Comparison of ENCODE assay signal across 8 cellular contexts in genomic region chr16:15427648-15428239, GRCh38. TPM values are rescaled to one million over a fixed set of nuclear protein-coding genes. Genes with fewer than 3 reads are reported as not detected.
DNase-seq lines count a peak whose midpoint lies in the region; ATAC-seq, FAIRE-seq and TF ChIP-seq lines count a peak whose summit lies in the region.

No MANE protein-coding gene starts in this region.

- H3K27ac ChIP-seq in endothelial cell of umbilical vein (ENCODE audit: insufficient read depth, low read depth, low read length) = no peak overlapping the region
- H3K27ac ChIP-seq in naive thymus-derived CD4-positive, alpha-beta T cell (ENCODE audit: low read depth, low read length) = no peak overlapping the region

- no peak overlapping the region for H3K27ac Mint-ChIP-seq in naive thymus-derived CD4-positive, alpha-beta T cell

- H4K20me1 ChIP-seq in endothelial cell of umbilical vein (replicated peaks; ENCODE audit: control insufficient read depth, extremely low read depth, insufficient read depth, low read length) = no peaks in the 10 kb centered on the region

- dilution Hi-C loops in endothelial cell of umbilical vein (cut with MboI; ENCODE audit: extremely low pct_ligation_motif_present, low sequenced_read_pairs) = no loop called here

- H3K9me3 ChIP-seq in endothelial cell of umbilical vein (replicated peaks; ENCODE audit: control insufficient read depth, insufficient read depth, low read length) = no peaks in the 10 kb centered on the region
- H3K9me3 ChIP-seq in naive thymus-derived CD4-positive, alpha-beta T cell (ENCODE audit: control insufficient read depth in 2 of 3, low read length in 3 of 3) = no peaks in the 10 kb centered on the region

- DNase-seq in 8988T (peak; percentile 21), NCI-H69 (lab: John Stamatoyannopoulos, UW) (peak; percentile 59), endothelial cell of umbilical vein (ENCODE audit: low read depth, low spot score) (peak; percentile 82)
- peak; percentile 59 for DNase-seq in activated CD8-positive, alpha-beta memory T cell treated with anti-CD3 and anti-CD28 coated beads, Interleukin-2, amount 50 U/mL, for 4 hours
- peak in 7 of 9 donors; percentile 12 to 42 (median 31) for DNase-seq in naive thymus-derived CD4-positive, alpha-beta T cell
- peak; percentile 3 to 39 (median 18) for DNase-seq in stimulated activated naive CD4-positive, alpha-beta T cell (lab: John Stamatoyannopoulos, UW)

- intact Hi-C loops in endothelial cell of umbilical vein (cut with micrococcal nuclease) = loop anchor here (1.0 to 2.0 kb wide), 6 partner anchors 40 to 767 kb away; partner anchors contain the start of gene MARF1
- intact Hi-C loops in naive thymus-derived CD4-positive, alpha-beta T cell (cut with micrococcal nuclease) = loop anchor here (1.0 to 2.0 kb wide), 6 partner anchors 40 to 699 kb away; partner anchors contain the start of gene MARF1 (in 1 of the 2)

- H3K4me3 Mint-ChIP-seq in naive thymus-derived CD4-positive, alpha-beta T cell = no peak overlapping the region

- no peaks in the 10 kb centered on the region for H3K9me1 ChIP-seq in endothelial cell of umbilical vein (replicated peaks; ENCODE audit: control insufficient read depth, extremely low read depth, insufficient read depth, low read length)

- H2AFZ ChIP-seq in endothelial cell of umbilical vein (ENCODE audit: low read depth, low read length) = peak overlapping the region; percentile 46

- FAIRE-seq in endothelial cell of umbilical vein (lab: Jason Lieb, UNC) = peak; percentile 90

- H3K4me3 ChIP-seq in GM12875 (ENCODE audit: low read depth, low read length) = no peak overlapping the region
- no peak overlapping the region for H3K4me3 ChIP-seq in endothelial cell of umbilical vein (replicated peaks in 1 of 3; ENCODE audit: insufficient read depth in 1 of 3, low read depth in 1 of 3, low read length in 3 of 3)
- H3K4me3 ChIP-seq in naive thymus-derived CD4-positive, alpha-beta T cell (ENCODE audit: low read length) = no peak overlapping the region

- no peaks in the 10 kb centered on the region for H3K9me3 Mint-ChIP-seq in naive thymus-derived CD4-positive, alpha-beta T cell

- no peaks in the 10 kb centered on the region for H3K4me1 ChIP-seq in endothelial cell of umbilical vein (ENCODE audit: control insufficient read depth, extremely low read depth, insufficient read depth, low read length)
- H3K4me1 ChIP-seq in naive thymus-derived CD4-positive, alpha-beta T cell (ENCODE audit: control insufficient read depth in 2 of 2, insufficient read depth in 2 of 2, low read length in 2 of 2) = no peaks in the 10 kb centered on the region

- CTCF ChIA-PET in endothelial cell of umbilical vein (lab: Charles Lee) = interaction anchor here (0.6 to 9.0 kb wide), 53 partner anchors 8 to 328 kb away, joined by 3 to 161 read pairs (median 5); partner anchors contain the start of gene MARF1
- CTCF ChIA-PET in naive thymus-derived CD4-positive, alpha-beta T cell (lab: Charles Lee) = interaction anchor here (0.7 to 1.5 kb wide), 5 partner anchors 163 to 1436 kb away, joined by 3 to 10 read pairs (median 4); no protein-coding TSS in a partner anchor

- no peaks in the 10 kb centered on the region for H3K36me3 Mint-ChIP-seq in naive thymus-derived CD4-positive, alpha-beta T cell

- peaks cover 0 to 4% of the 10 kb centered on the region in 2 experiments for H3K27me3 ChIP-seq in endothelial cell of umbilical vein (ENCODE audit: control insufficient read depth in 2 of 2, insufficient read depth in 2 of 2, low read length in 2 of 2)
- H3K27me3 ChIP-seq in naive thymus-derived CD4-positive, alpha-beta T cell (ENCODE audit: control insufficient read depth in 2 of 2, insufficient read depth in 2 of 2, low read length in 2 of 2) = no peaks in the 10 kb centered on the region

- no peaks in the 10 kb centered on the region for H3K79me2 ChIP-seq in endothelial cell of umbilical vein (ENCODE audit: control insufficient read depth, insufficient read depth, low read length)

- H3K4me2 ChIP-seq in endothelial cell of umbilical vein (ENCODE audit: insufficient read depth, low read length) = peak overlapping the region; percentile 21

- peak overlapping the region; percentile 16 for H3K9ac ChIP-seq in endothelial cell of umbilical vein (replicated peaks; ENCODE audit: extremely low read depth, insufficient read depth, low read length)

- no peaks in the 10 kb centered on the region for H3K36me3 ChIP-seq in endothelial cell of umbilical vein (ENCODE audit: control insufficient read depth in 2 of 2, extremely low read depth in 1 of 2, insufficient read depth in 2 of 2, low read length in 2 of 2)
- no peaks in the 10 kb centered on the region for H3K36me3 ChIP-seq in naive thymus-derived CD4-positive, alpha-beta T cell (ENCODE audit: control insufficient read depth in 2 of 3, insufficient read depth in 3 of 3, low read length in 3 of 3)

- peaks cover 0 to 7% (median under 1%) of the 10 kb centered on the region in 5 donors for H3K27me3 Mint-ChIP-seq in naive thymus-derived CD4-positive, alpha-beta T cell

- TF ChIP-seq POLR2A in endothelial cell of umbilical vein (IDR thresholded peaks at IDR 0.05; ENCODE audit: low read depth, low read length) = no peak

- ATAC-seq in naive thymus-derived CD4-positive, alpha-beta T cell = peak; percentile 61
- no peak for ATAC-seq in GM21825 (IDR thresholded peaks at IDR 0.05; ENCODE audit: unreplicated experiment)

- POLR2A ChIA-PET in endothelial cell of umbilical vein (lab: Charles Lee) = interaction anchor here (1.0 kb wide), 1 partner anchor 123 kb away, joined by 7 read pairs; no protein-coding TSS in a partner anchor
- POLR2A ChIA-PET in naive thymus-derived CD4-positive, alpha-beta T cell (lab: Charles Lee) = no interaction called here

- BruUV-seq in endothelial cell of umbilical vein (replicated peaks; lab: Mats Ljungman, UMichigan) = no TSS peak

- TF ChIP-seq CTCF in GM12875 (IDR thresholded peaks at IDR 0.05; ENCODE audit: borderline replicate concordance, insufficient read depth, low read depth, low read length) (peak; percentile 40; the same call in 1 of the 2 replicates), endothelial cell of umbilical vein (IDR thresholded peaks at IDR 0.05; ENCODE audit: extremely low read depth in 1 of 2, insufficient read depth in 1 of 2, low read depth in 1 of 2, low read length in 2 of 2) (peak; percentile 60 to 61)

- peaks cover 0 to 2% (median 0%) of the 10 kb centered on the region in 7 donors for H3K4me1 Mint-ChIP-seq in naive thymus-derived CD4-positive, alpha-beta T cell

TF ChIP-seq in endothelial cell of umbilical vein, 7 proteins besides CTCF, POLR2A, EP300 and RAD21:
- TF ChIP-seq FOS (IDR thresholded peaks at IDR 0.05; ENCODE audit: borderline replicate concordance, insufficient read depth, low read length) (no peak), POLR2AphosphoS5 (IDR thresholded peaks at IDR 0.05; ENCODE audit: insufficient read depth, low read depth, low read length) (no peak)

RNA-seq across cellular contexts. Expression of gene BMERB1, which starts 6.6 kb away (rescaled TPM):
- 14.1 and 27.2 TPM in 2 replicates for total RNA-seq in endothelial cell of umbilical vein
- polyA plus RNA-seq in endothelial cell of umbilical vein = 17.4 and 18.6 TPM in 2 replicates
- polyA plus RNA-seq in endothelial cell of umbilical vein (2011; cell fraction: cytosol; rRNA removed) = 17.5 and 18.0 TPM in 2 replicates
- 11.0 and 17.5 TPM in 2 replicates for polyA plus RNA-seq in endothelial cell of umbilical vein (2011; cell fraction: nucleus; rRNA removed)
- 10.2 and 17.4 TPM in 2 replicates for polyA plus RNA-seq in endothelial cell of umbilical vein (2012)
- polyA minus RNA-seq in endothelial cell of umbilical vein = 18.5 and 18.6 TPM in 2 replicates
- 4.0 TPM for polyA minus RNA-seq in endothelial cell of umbilical vein (2011; cell fraction: cytosol; rRNA and poly(A)+ RNA removed)
- 6.7 and 7.5 TPM in 2 replicates for polyA minus RNA-seq in endothelial cell of umbilical vein (2011; cell fraction: nucleus; rRNA and poly(A)+ RNA removed)
- 1 to 10 TPM; 1.3 to 8.2 (median 2.8) TPM for total RNA-seq in naive thymus-derived CD4-positive, alpha-beta T cell
- 1 to 10 TPM in 1 of 2 donors, under 1 TPM in 1; 0.51 to 2.2 TPM for polyA plus RNA-seq in naive thymus-derived CD4-positive, alpha-beta T cell

RNA-seq across cellular contexts. Expression of gene MPV17L, which starts 32.2 kb away (rescaled TPM):
- 0.22 and 0.32 TPM in 2 replicates for total RNA-seq in endothelial cell of umbilical vein
- polyA plus RNA-seq in endothelial cell of umbilical vein = 0.06 and 0.18 TPM in 2 replicates
- polyA plus RNA-seq in endothelial cell of umbilical vein (2011; cell fraction: cytosol; rRNA removed) = 0.04 and 0.07 TPM in 2 replicates
- polyA plus RNA-seq in endothelial cell of umbilical vein (2011; cell fraction: nucleus; rRNA removed) = 0.01 and 0.11 TPM in 2 replicates
- polyA plus RNA-seq in endothelial cell of umbilical vein (2012) = 0.16 and 0.27 TPM in 2 replicates
- polyA minus RNA-seq in endothelial cell of umbilical vein = 0.19 and 1.9 TPM in 2 replicates
- polyA minus RNA-seq in endothelial cell of umbilical vein (2011; cell fraction: cytosol; rRNA and poly(A)+ RNA removed) = 9.6 TPM
- 0.05 TPM in 1 of 2 replicates, not detected in the other for polyA minus RNA-seq in endothelial cell of umbilical vein (2011; cell fraction: nucleus; rRNA and poly(A)+ RNA removed)
- under 1 TPM in 3 of 5 experiments, not detected in 2; 0.05 to 0.31 (median 0.12) TPM for total RNA-seq in naive thymus-derived CD4-positive, alpha-beta T cell
- polyA plus RNA-seq in naive thymus-derived CD4-positive, alpha-beta T cell = not detected

RNA-seq across cellular contexts. Expression of gene NPIPA5, which starts 49.6 kb away (rescaled TPM):
- 6.5 and 11.3 TPM in 2 replicates for total RNA-seq in endothelial cell of umbilical vein
- polyA plus RNA-seq in endothelial cell of umbilical vein = 19.6 and 25.6 TPM in 2 replicates
- polyA plus RNA-seq in endothelial cell of umbilical vein (2011; cell fraction: cytosol; rRNA removed) = 15.0 and 15.4 TPM in 2 replicates
- polyA plus RNA-seq in endothelial cell of umbilical vein (2011; cell fraction: nucleus; rRNA removed) = 128 and 135 TPM in 2 replicates
- polyA plus RNA-seq in endothelial cell of umbilical vein (2012) = 18.2 and 22.2 TPM in 2 replicates
- 3.8 and 4.4 TPM in 2 replicates for polyA minus RNA-seq in endothelial cell of umbilical vein
- polyA minus RNA-seq in endothelial cell of umbilical vein (2011; cell fraction: cytosol; rRNA and poly(A)+ RNA removed) = not detected
- 5.3 and 10.8 TPM in 2 replicates for polyA minus RNA-seq in endothelial cell of umbilical vein (2011; cell fraction: nucleus; rRNA and poly(A)+ RNA removed)
- total RNA-seq in naive thymus-derived CD4-positive, alpha-beta T cell = 10 to 100 TPM; 11.6 to 44.8 (median 21.3) TPM
- 1 to 10 TPM in 1 of 2 donors, under 1 TPM in 1; 0.54 to 2.9 TPM for polyA plus RNA-seq in naive thymus-derived CD4-positive, alpha-beta T cell

Comparison
In these comparisons a context has a peak if more than half of its experiments do, and no peak if none do; other contexts are left out.
1. DNase-seq: peak in every context shown above with its lines; median percentile 82 in endothelial cell of umbilical vein; 59 in NCI-H69; 59 in activated CD8-positive, alpha-beta memory T cell treated with anti-CD3 and anti-CD28 coated beads, Interleukin-2, amount 50 U/mL, for 4 hours; 31 in naive thymus-derived CD4-positive, alpha-beta T cell; 21 in 8988T; 18 in stimulated activated naive CD4-positive, alpha-beta T cell.